12 cellular contexts compared by ENCODE assay signal in the genomic region with DNA sequence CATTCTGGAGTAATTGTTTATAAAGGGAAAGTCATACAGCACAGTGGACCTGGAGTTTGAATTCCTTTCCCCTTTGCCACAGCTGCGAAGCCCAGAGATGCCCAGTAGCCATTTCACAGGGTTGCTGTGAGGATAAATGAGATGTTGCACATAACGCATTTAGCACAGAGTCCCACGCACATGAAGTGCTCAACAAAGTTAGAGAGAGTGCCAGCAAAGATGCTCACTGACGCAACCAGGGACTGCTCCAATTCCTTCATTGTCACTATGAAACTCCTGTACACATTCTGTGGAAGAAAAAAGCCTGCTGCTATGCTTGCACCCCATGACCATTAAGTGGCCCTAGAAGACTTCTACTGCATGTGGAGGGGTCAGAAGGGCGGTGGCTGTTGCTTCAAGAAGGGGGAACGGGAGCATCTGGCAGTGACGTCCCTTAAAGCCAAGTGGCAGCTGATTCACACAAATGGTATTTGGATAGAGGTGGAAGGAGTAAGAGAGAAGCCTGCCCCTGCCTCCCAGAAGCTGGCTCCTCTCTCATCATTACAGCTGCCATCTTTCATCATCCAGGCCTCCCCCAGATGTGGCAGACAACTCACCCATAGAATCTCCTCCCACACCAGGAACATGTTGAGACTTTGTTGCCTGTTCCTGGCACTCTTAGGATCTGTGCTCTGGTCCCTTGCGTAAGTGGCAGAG. TPM values are rescaled to one million over a fixed set of nuclear protein-coding genes. Genes with fewer than 3 reads are reported as not detected.
DNase-seq lines count a peak whose midpoint lies in the region; ATAC-seq and TF ChIP-seq lines count a peak whose summit lies in the region.
"Had no signal": no experiment of that assay in that cellular context is flagged by ENCODE, and none has a peak within 500 bp of the region (broad histone marks: within the 10 kb centered on the region; RNA-seq: fewer than 3 reads in every experiment).

No MANE protein-coding gene starts in this region.

- DNase-seq in RWPE2 (ENCODE audit: low spot score) (no peak), fibroblast of the aortic adventitia (ENCODE audit: low read depth) (peak; percentile 19), skeletal muscle cell (ENCODE audit: low read depth) (peak; percentile 74), Kasumi-1 (lab: John Stamatoyannopoulos, UW) (no peak)
- DNase-seq: activated CD4-positive, alpha-beta T cell treated with anti-CD3 and anti-CD28 coated beads, Interleukin-2, amount 50 U/mL, for 1 hour; CD4-positive, CD25-positive, alpha-beta regulatory T cell; NCI-H2029; NK-92 treated with Interleukin-12 subunit alpha and Interleukin-12 subunit beta, amount 100 ng/mL, for 24 hours had no signal

- H3K4me3 ChIP-seq in HEK293 (ENCODE audit: low read depth, low read length) (no peak overlapping the region), RWPE2 (ENCODE audit: severe bottlenecking) (no peak overlapping the region), fibroblast of the aortic adventitia (ENCODE audit: low read depth, low read length) (no peak overlapping the region), skeletal muscle cell (ENCODE audit: low read depth, low read length) (no peak overlapping the region)
- H3K4me3 ChIP-seq: K562 had no signal

- POLR2A ChIA-PET in HEK293 (lab: Yijun Ruan, JAX), result no interaction called here

- H3K27me3 ChIP-seq in RWPE2 (ENCODE audit: insufficient read depth, poor library complexity, severe bottlenecking), result no peaks in the 10 kb centered on the region

- H3K27ac ChIP-seq in HEK293 (ENCODE audit: extremely low read depth, low read depth, low read length) (no peak overlapping the region), RWPE2 (ENCODE audit: poor library complexity, severe bottlenecking) (no peak overlapping the region)

- H3K9me3 ChIP-seq in HEK293 (ENCODE audit: control insufficient read depth, insufficient read depth, low read depth, low read length) (no peaks in the 10 kb centered on the region), RWPE2 (ENCODE audit: severe bottlenecking) (no peaks in the 10 kb centered on the region)

- H3K4me1 ChIP-seq in HEK293 (ENCODE audit: control insufficient read depth, insufficient read depth, low read length), result no peaks in the 10 kb centered on the region
- H3K4me1 ChIP-seq in RWPE2 (ENCODE audit: insufficient read depth, poor library complexity, severe bottlenecking), result peaks cover 12% of the 10 kb centered on the region

- no peaks in the 10 kb centered on the region for H3K36me3 ChIP-seq in HEK293 (ENCODE audit: control insufficient read depth in 2 of 2, insufficient read depth in 1 of 2, low read length in 2 of 2)
- H3K36me3 ChIP-seq in RWPE2 (ENCODE audit: low read depth), result no peaks in the 10 kb centered on the region

- no peak for TF ChIP-seq CTCF in HEK293 (tag by site-specific recombination; IDR thresholded peaks at IDR 0.05)
- TF ChIP-seq CTCF in RWPE2 (IDR thresholded peaks at IDR 0.05; ENCODE audit: poor library complexity, severe bottlenecking), result no peak
- TF ChIP-seq CTCF in fibroblast of the aortic adventitia (IDR thresholded peaks at IDR 0.05; ENCODE audit: insufficient read depth, low read length), result no peak

- CTCF ChIA-PET in HEK293 (lab: Yijun Ruan, JAX), result no interaction called here

- peak; percentile 42; the same call in 2 of the 3 replicates for ATAC-seq in RWPE2 (ENCODE audit: low read depth)
- no peak for ATAC-seq in HG02884 (IDR thresholded peaks at IDR 0.05; ENCODE audit: unreplicated experiment)
- ATAC-seq in GM21723 (IDR thresholded peaks at IDR 0.05; ENCODE audit: unreplicated experiment), result no peak
- ATAC-seq: K562 had no signal

TF ChIP-seq in HEK293, 187 proteins besides CTCF, POLR2A, EP300 and RAD21:
- TF ChIP-seq, protein P1, sequence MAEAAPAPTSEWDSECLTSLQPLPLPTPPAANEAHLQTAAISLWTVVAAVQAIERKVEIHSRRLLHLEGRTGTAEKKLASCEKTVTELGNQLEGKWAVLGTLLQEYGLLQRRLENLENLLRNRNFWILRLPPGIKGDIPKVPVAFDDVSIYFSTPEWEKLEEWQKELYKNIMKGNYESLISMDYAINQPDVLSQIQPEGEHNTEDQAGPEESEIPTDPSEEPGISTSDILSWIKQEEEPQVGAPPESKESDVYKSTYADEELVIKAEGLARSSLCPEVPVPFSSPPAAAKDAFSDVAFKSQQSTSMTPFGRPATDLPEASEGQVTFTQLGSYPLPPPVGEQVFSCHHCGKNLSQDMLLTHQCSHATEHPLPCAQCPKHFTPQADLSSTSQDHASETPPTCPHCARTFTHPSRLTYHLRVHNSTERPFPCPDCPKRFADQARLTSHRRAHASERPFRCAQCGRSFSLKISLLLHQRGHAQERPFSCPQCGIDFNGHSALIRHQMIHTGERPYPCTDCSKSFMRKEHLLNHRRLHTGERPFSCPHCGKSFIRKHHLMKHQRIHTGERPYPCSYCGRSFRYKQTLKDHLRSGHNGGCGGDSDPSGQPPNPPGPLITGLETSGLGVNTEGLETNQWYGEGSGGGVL (tag by site-specific recombination; IDR thresholded peaks at IDR 0.05), result peak; percentile 75
- TF ChIP-seq ZFHX2 (tag by site-specific recombination; conservative IDR thresholded peaks at IDR 0.05) (peak; percentile 69), EGR2 (tag by site-specific recombination; IDR thresholded peaks at IDR 0.05; ENCODE audit: low read depth) (peak; percentile 52), MYNN (tag by site-specific recombination; IDR thresholded peaks at IDR 0.05; ENCODE audit: borderline replicate concordance) (no peak)

RNA-seq across cellular contexts. Expression of a gene that starts 26.5 kb away (rescaled TPM):
- 0.09 TPM in 1 of 2 replicates, not detected in the other for total RNA-seq in fibroblast of the aortic adventitia (ENCODE audit: low replicate concordance)
- total RNA-seq: K562 had no signal

Comparison
In these comparisons a context has a peak if more than half of its experiments do, and no peak if none do; other contexts are left out.
1. DNase-seq: peak in fibroblast of the aortic adventitia (single experiment) and skeletal muscle cell (single experiment); none in RWPE2 (single experiment) and Kasumi-1 (0 of 2).